In the genomic region with DNA sequence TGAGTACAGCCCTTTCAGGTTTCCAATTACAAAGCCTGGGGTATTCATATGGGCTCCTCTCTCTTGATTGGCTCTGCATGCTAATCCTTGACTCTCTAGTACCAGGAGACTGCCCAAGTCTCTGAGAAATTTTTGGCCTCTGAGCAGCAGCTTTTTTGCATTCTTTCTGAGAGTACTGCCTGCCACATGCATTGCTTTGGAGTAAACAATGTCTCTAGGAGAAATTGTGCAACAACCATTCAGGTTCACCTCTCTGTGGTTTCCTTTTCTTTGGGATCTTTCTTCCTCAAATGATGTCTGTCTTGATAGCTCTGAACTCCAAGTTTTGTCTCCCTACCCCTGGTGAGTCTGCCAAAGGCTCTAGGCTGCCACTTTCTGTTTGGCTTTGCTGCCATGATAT, we compare ENCODE assay signal across 17 cellular contexts.
DNase-seq lines count a peak whose midpoint lies in the region; ATAC-seq and TF ChIP-seq lines count a peak whose summit lies in the region.
"Had no signal": no experiment of that assay in that cellular context is flagged by ENCODE, and none has a peak within 500 bp of the region (broad histone marks: within the 10 kb centered on the region; RNA-seq: fewer than 3 reads in every experiment).

No MANE protein-coding gene starts in this region.

- H3K27ac ChIP-seq in foreskin keratinocyte (no peak overlapping the region), smooth muscle cell (ENCODE audit: low read depth) (peak overlapping the region; percentile 11), spleen (no peak overlapping the region)
- H3K27ac ChIP-seq: A549, heart right ventricle, pancreas, SJCRH30 had no signal

- no peaks in the 10 kb centered on the region for H3K27me3 ChIP-seq in foreskin keratinocyte
- no peaks in the 10 kb centered on the region for H3K27me3 ChIP-seq in smooth muscle cell (ENCODE audit: low read depth)
- no peaks in the 10 kb centered on the region for H3K27me3 ChIP-seq in spleen (replicated peaks in 1 of 7)
- H3K27me3 ChIP-seq: heart right ventricle, pancreas, SJCRH30 had no signal

- H3K4me3 ChIP-seq in smooth muscle cell, result no peak overlapping the region
- no peak overlapping the region for H3K4me3 ChIP-seq in spleen
- H3K4me3 ChIP-seq: A549, heart right ventricle, lung, pancreas, SJCRH30 had no signal

- H2AFZ ChIP-seq in smooth muscle cell (ENCODE audit: low read depth), result no peak overlapping the region

- CTCF ChIA-PET in GM10248 (lab: Yijun Ruan, JAX), result interaction anchor here (1.1 to 1.3 kb wide), 2 partner anchors 14 kb away, joined by 3 read pairs; no protein-coding TSS in a partner anchor

- H3K9ac ChIP-seq in smooth muscle cell (ENCODE audit: low read depth), result no peak overlapping the region

- no peaks in the 10 kb centered on the region for H3F3A ChIP-seq in smooth muscle cell (ENCODE audit: low read depth)

- no peak for TF ChIP-seq POLR2A in spleen (IDR thresholded peaks at IDR 0.05)

- peak; percentile 8 for DNase-seq in NCI-H82 (lab: John Stamatoyannopoulos, UW)
- no peak for DNase-seq in NCI-H82 treated with DMSO at 0.1 percent for 48 hours (lab: John Stamatoyannopoulos, UW; ENCODE audit: unreplicated experiment)
- peak; percentile 88 for DNase-seq in astrocyte of the hippocampus (ENCODE audit: low read depth, low spot score)
- DNase-seq in foreskin keratinocyte, result peak; percentile 62 to 82
- no peak for DNase-seq in smooth muscle cell (lab: John Stamatoyannopoulos, UW; ENCODE audit: unreplicated experiment)
- DNase-seq in G401 (ENCODE audit: low spot score), result no peak
- no peak for DNase-seq in spleen
- DNase-seq in GM10248 (ENCODE audit: extremely low spot score), result no peak
- DNase-seq: activated CD8-positive, alpha-beta memory T cell treated with anti-CD3 and anti-CD28 coated beads, Interleukin-2, amount 10 ng/mL, durations not matched to agents 7 days and 5 days; cortex of kidney; heart right ventricle; NCI-H1417 treated with DMSO at 0.1 percent for 48 hours; NCI-H774; pancreas had no signal

- H3K9me3 ChIP-seq in smooth muscle cell (replicated peaks; ENCODE audit: low read depth), result no peaks in the 10 kb centered on the region
- no peaks in the 10 kb centered on the region for H3K9me3 ChIP-seq in spleen
- H3K9me3 ChIP-seq: A549, heart right ventricle, pancreas, SJCRH30 had no signal

- intact Hi-C loops in spleen (cut with DNase I; ENCODE audit: low total_unique reads), result no loop called here

- ATAC-seq in foreskin keratinocyte, result no peak
- ATAC-seq: A549; activated CD8-positive, alpha-beta memory T cell treated with anti-CD3 and anti-CD28 coated beads, Interleukin-2, amount 10 ng/mL, durations not matched to agents 7 days and 5 days; heart right ventricle; pancreas had no signal

- H3K4me1 ChIP-seq in foreskin keratinocyte, result no peaks in the 10 kb centered on the region
- peaks cover 6% of the 10 kb centered on the region for H3K4me1 ChIP-seq in smooth muscle cell (ENCODE audit: low read depth)
- H3K4me1 ChIP-seq in spleen, result no peaks in the 10 kb centered on the region
- H3K4me1 ChIP-seq: A549, heart right ventricle, pancreas, SJCRH30 had no signal

- TF ChIP-seq CTCF in foreskin keratinocyte (conservative IDR thresholded peaks at IDR 0.05), result no peak
- no peak for TF ChIP-seq CTCF in smooth muscle cell (IDR thresholded peaks at IDR 0.05; ENCODE audit: borderline replicate concordance, insufficient read depth, poor library complexity, severe bottlenecking)
- no peak for TF ChIP-seq CTCF in spleen (IDR thresholded peaks at IDR 0.05 in 8 of 11, conservative IDR thresholded peaks at IDR 0.05 in 3 of 11)
- TF ChIP-seq CTCF in GM10248 (IDR thresholded peaks at IDR 0.05; ENCODE audit: control extremely low read depth, extremely low read depth, low read depth, missing control alignments), result no peak

- in situ Hi-C loops in G401 (cut with HindIII; ENCODE audit: low sequenced_read_pairs), result no loop called here

- no peaks in the 10 kb centered on the region for H3K79me2 ChIP-seq in smooth muscle cell (ENCODE audit: low read depth)

- H3K4me2 ChIP-seq in smooth muscle cell, result no peak overlapping the region
- H3K4me2 ChIP-seq: A549 had no signal

- POLR2A ChIA-PET in GM10248 (lab: Yijun Ruan, JAX), result no interaction called here

- H3K36me3 ChIP-seq in smooth muscle cell (ENCODE audit: low read depth), result no peaks in the 10 kb centered on the region
- no peaks in the 10 kb centered on the region for H3K36me3 ChIP-seq in spleen
- H3K36me3 ChIP-seq: heart right ventricle, pancreas, SJCRH30 had no signal

- H4K20me1 ChIP-seq in smooth muscle cell (ENCODE audit: low read depth), result no peaks in the 10 kb centered on the region

Comparison
In these comparisons a context has a peak if more than half of its experiments do, and no peak if none do; other contexts are left out.
1. DNase-seq: peak in NCI-H82 (single experiment), astrocyte of the hippocampus (single experiment) and foreskin keratinocyte (2 of 2); none in NCI-H82 treated with DMSO at 0.1 percent for 48 hours (single experiment), smooth muscle cell (single experiment), G401 (single experiment), spleen (single experiment) and GM10248 (single experiment).